In the genomic region with DNA sequence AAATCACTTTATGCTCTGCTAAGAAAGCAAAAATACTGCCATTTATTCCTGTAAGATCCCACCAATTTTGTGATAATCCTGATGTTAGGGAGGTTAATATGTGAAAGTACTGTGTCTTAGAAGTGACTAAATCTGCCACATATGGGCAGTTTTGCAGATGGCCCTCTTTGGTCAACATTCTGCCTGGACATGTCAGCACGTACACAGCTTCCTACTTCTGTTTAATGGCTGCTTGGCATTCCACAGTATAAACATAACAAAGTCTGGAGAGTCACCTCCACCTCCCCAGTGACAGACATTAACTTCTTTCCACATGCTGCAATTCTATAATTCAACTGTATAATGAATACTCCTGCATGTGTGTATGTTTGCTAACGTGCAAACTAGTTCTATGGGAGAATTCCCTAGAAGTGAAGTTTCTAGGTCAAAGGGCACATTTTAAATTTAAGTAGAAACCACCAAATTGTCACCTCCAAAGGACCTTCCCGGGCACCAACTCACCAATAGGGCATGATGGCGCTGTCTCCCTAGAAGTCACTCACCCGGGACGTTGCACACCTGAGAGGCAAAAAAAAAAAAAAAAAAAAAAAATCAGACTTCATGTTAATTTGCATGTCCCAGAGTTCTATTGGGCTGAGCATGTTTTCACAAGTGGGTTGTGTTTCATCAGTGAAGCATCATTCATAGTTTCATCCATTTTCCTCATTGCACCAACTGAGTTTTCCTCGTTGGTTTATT, we compare ENCODE assay signal across 1 cellular context.
TF ChIP-seq lines count a peak whose summit lies in the region.

No MANE protein-coding gene starts in this region.

TF ChIP-seq in endothelial cell of umbilical vein, 7 proteins besides CTCF, POLR2A, EP300 and RAD21:
- TF ChIP-seq POLR2AphosphoS5 (IDR thresholded peaks at IDR 0.05; ENCODE audit: insufficient read depth, low read depth, low read length) (peak; percentile 22), EZH2 (IDR thresholded peaks at IDR 0.05; ENCODE audit: borderline replicate concordance, low read depth, low read length, severe bottlenecking) (no peak)
TF ChIP-seq in endothelial cell of umbilical vein: peak in this region for 1.
